ENCODE assay signal across 15 cellular contexts in the genomic region with DNA sequence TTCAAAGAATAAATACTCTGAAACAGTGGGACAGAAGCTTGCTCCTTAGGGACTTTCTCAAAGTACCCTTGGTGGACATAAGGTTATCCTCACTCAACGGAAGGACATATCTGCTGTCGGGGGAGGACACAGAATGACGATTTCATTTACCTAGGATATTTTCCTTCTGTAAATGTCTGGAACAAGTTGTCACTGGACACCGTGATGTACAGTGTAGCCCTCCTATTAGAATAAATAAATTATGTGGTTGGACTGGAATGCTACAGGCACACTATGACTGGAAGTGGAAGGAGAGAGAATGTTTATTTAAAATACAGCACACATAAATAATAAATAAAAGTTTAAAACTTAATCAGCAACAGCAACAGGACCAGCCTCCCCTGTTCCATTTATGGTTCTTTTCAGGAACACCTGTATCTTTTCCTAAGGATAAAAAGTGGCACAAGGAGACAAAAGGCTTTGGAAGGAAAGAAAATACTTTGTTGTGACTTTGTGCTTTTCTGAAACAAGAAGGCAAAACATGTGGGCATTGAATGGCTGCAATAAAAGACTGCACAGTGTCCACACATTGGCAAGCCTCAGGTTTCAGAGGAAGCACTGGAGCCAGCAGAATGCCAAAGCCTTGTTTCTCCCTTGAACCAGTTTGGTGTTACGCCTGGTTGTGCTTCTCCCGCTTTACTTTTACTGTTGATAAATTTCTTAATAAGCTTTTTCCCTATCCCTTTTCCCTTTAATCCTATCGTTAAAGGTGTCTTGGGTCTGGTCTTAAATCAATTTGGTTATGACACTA. TPM values are rescaled to one million over a fixed set of nuclear protein-coding genes. Genes with fewer than 3 reads are reported as not detected.
A peak's percentile ranks its signal among the peaks of the same experiment; 100 is the strongest.
DNase-seq lines count a peak whose midpoint lies in the region; ATAC-seq, FAIRE-seq and TF ChIP-seq lines count a peak whose summit lies in the region.
"Had no signal": no experiment of that assay in that cellular context is flagged by ENCODE, and none has a peak within 500 bp of the region (broad histone marks: within the 10 kb centered on the region; RNA-seq: fewer than 3 reads in every experiment).

No MANE protein-coding gene starts in this region.

- POLR2A ChIA-PET in A549 (lab: Yijun Ruan, JAX), result interaction anchor here (0.7 to 1.5 kb wide), 2 partner anchors 37 to 243 kb away, joined by 4 to 9 read pairs; partner anchors contain the start of genes DNM1L and FGD4
- POLR2A ChIA-PET in CD8-positive, alpha-beta memory T cell (lab: Charles Lee), result no interaction called here

- H3K9ac ChIP-seq in mammary epithelial cell (ENCODE audit: insufficient read depth, low read length), result no peak overlapping the region

- CTCF ChIA-PET in A549 (lab: Yijun Ruan, JAX), result interaction anchor here (0.7 to 3.4 kb wide), 7 partner anchors 12 to 235 kb away, joined by 3 to 25 read pairs (median 6); no protein-coding TSS in a partner anchor
- CTCF ChIA-PET in mammary epithelial cell (lab: Charles Lee; ENCODE audit: low non-redundant PET), result interaction anchor here (0.6 kb wide), 2 partner anchors 70 to 375 kb away, joined by 3 to 5 read pairs; no protein-coding TSS in a partner anchor
- CTCF ChIA-PET in CD8-positive, alpha-beta memory T cell (lab: Charles Lee), result no interaction called here

- TF ChIP-seq CTCF in A549 (IDR thresholded peaks at IDR 0.05) (no peak), mammary epithelial cell (conservative IDR thresholded peaks at IDR 0.05 in 1 of 2, IDR thresholded peaks at IDR 0.05 in 1 of 2; ENCODE audit: extremely low read depth in 1 of 2, insufficient read depth in 1 of 2, low read depth in 1 of 2, low read length in 2 of 2) (no peak)

- intact Hi-C loops in mammary epithelial cell (cut with micrococcal nuclease), result no loop called here

- H3K4me2 ChIP-seq in A549 (peak overlapping the region; percentile 66), mammary epithelial cell (ENCODE audit: insufficient read depth, low read depth, low read length) (no peak overlapping the region)

- H3K9me3 ChIP-seq in A549, result no peaks in the 10 kb centered on the region
- no peaks in the 10 kb centered on the region for H3K9me3 ChIP-seq in mammary epithelial cell (replicated peaks; ENCODE audit: insufficient read depth, low read length)
- H3K9me3 ChIP-seq in small intestine (ENCODE audit: control insufficient read depth, low read depth), result no peaks in the 10 kb centered on the region
- no peaks in the 10 kb centered on the region for H3K9me3 ChIP-seq in CD8-positive, alpha-beta memory T cell (ENCODE audit: low read length)

- no peak overlapping the region for H3K4me3 Mint-ChIP-seq in CD8-positive, alpha-beta memory T cell
- H3K4me3 Mint-ChIP-seq: activated naive CD8-positive, alpha-beta T cell treated with anti-CD3 and anti-CD28 coated beads, Interleukin-2, amount 50 U/mL, for 24 hours had no signal

- BruUV-seq in mammary epithelial cell (replicated peaks; lab: Mats Ljungman, UMichigan), result no TSS peak

- TF ChIP-seq POLR2A in A549 (IDR thresholded peaks at IDR 0.05; ENCODE audit: low read length), result no peak

- no peaks in the 10 kb centered on the region for H3K4me1 Mint-ChIP-seq in CD8-positive, alpha-beta memory T cell
- H3K4me1 Mint-ChIP-seq: activated naive CD8-positive, alpha-beta T cell treated with anti-CD3 and anti-CD28 coated beads, Interleukin-2, amount 50 U/mL, for 24 hours had no signal

- dilution Hi-C loops in mammary epithelial cell (cut with HindIII; ENCODE audit: low sequenced_read_pairs), result loop anchor here (5.0 kb wide), 1 partner anchor 54 kb away; no protein-coding TSS in a partner anchor

- no peak overlapping the region; the same call in 2 of the 3 replicates for H3K4me3 ChIP-seq in A549
- no peak overlapping the region for H3K4me3 ChIP-seq in mammary epithelial cell (replicated peaks in 1 of 3; ENCODE audit: insufficient read depth in 1 of 3, low read depth in 2 of 3, low read length in 3 of 3)
- H3K4me3 ChIP-seq in small intestine (ENCODE audit: low read depth in 1 of 2, low read length in 2 of 2), result no peak overlapping the region
- no peak overlapping the region for H3K4me3 ChIP-seq in CD8-positive, alpha-beta memory T cell (ENCODE audit: low read length)

- ATAC-seq in A549, result peak in 1 of 2 experiments; percentile 48; a peak in 3 of 6 replicates
- ATAC-seq: activated naive CD8-positive, alpha-beta T cell treated with anti-CD3 and anti-CD28 coated beads, Interleukin-2, amount 50 U/mL, for 24 hours had no signal

- no peak overlapping the region for H3K27ac Mint-ChIP-seq in CD8-positive, alpha-beta memory T cell
- H3K27ac Mint-ChIP-seq: activated naive CD8-positive, alpha-beta T cell treated with anti-CD3 and anti-CD28 coated beads, Interleukin-2, amount 50 U/mL, for 24 hours had no signal

- H3K79me2 ChIP-seq in mammary epithelial cell (ENCODE audit: insufficient read depth, low read length), result peaks cover 90% of the 10 kb centered on the region

- no peak for TF ChIP-seq RAD21 in A549 (conservative IDR thresholded peaks at IDR 0.05 in 1 of 2, IDR thresholded peaks at IDR 0.05 in 1 of 2)

- peak in 1 of 2 experiments; percentile 40 for DNase-seq in A549 (ENCODE audit: low read depth in 1 of 2, low spot score in 1 of 2)
- DNase-seq in HCEC 1CT, result peak; percentile 39
- DNase-seq in mammary epithelial cell, result no peak
- DNase-seq in medulla oblongata (ENCODE audit: extremely low spot score), result peak; percentile 25
- DNase-seq in effector CD4-positive, alpha-beta T cell, result no peak
- DNase-seq in small intestine, result no peak
- DNase-seq in ureter (ENCODE audit: low spot score), result no peak
- no peak for DNase-seq in CD8-positive, alpha-beta memory T cell
- DNase-seq: activated CD4-positive, alpha-beta T cell treated with anti-CD3 and anti-CD28 coated beads, Interleukin-2, amount 50 U/mL, for 1 hour; activated naive CD8-positive, alpha-beta T cell treated with anti-CD3 and anti-CD28 coated beads, Interleukin-2, amount 50 U/mL, for 24 hours; activated T-cell treated with anti-CD3 and anti-CD28 coated beads, Interleukin-2, amount 50 U/mL, for 48 hours; erythroblast; head of caudate nucleus; T-helper 9 cell had no signal

- no peaks in the 10 kb centered on the region for H3K9me3 Mint-ChIP-seq in CD8-positive, alpha-beta memory T cell
- H3K9me3 Mint-ChIP-seq: activated naive CD8-positive, alpha-beta T cell treated with anti-CD3 and anti-CD28 coated beads, Interleukin-2, amount 50 U/mL, for 24 hours had no signal

- peaks cover 2% of the 10 kb centered on the region for H4K20me1 ChIP-seq in mammary epithelial cell (ENCODE audit: insufficient read depth, low read length)

- H3K36me3 ChIP-seq in mammary epithelial cell (ENCODE audit: insufficient read depth, low read length) (peaks cover 2% of the 10 kb centered on the region), small intestine (ENCODE audit: control insufficient read depth in 2 of 2, insufficient read depth in 2 of 2, low read length in 2 of 2) (no peaks in the 10 kb centered on the region)
- no peaks in the 10 kb centered on the region for H3K36me3 ChIP-seq in CD8-positive, alpha-beta memory T cell (ENCODE audit: insufficient read depth, low read length)

- no peak for TF ChIP-seq EP300 in A549 (IDR thresholded peaks at IDR 0.05)

- H3K4me1 ChIP-seq in A549 (peaks cover 31% of the 10 kb centered on the region), mammary epithelial cell (ENCODE audit: insufficient read depth, low read length) (peaks cover 48% of the 10 kb centered on the region), small intestine (ENCODE audit: control insufficient read depth in 2 of 2, insufficient read depth in 1 of 2, low read depth in 1 of 2, low read length in 1 of 2) (no peaks in the 10 kb centered on the region)
- no peaks in the 10 kb centered on the region for H3K4me1 ChIP-seq in CD8-positive, alpha-beta memory T cell (ENCODE audit: insufficient read depth, low read length)

- no peaks in the 10 kb centered on the region for H3K36me3 Mint-ChIP-seq in CD8-positive, alpha-beta memory T cell

- WGBS in A549 (ENCODE audit: missing lambda C conversion rate), result 50% methylated on average over 7 of the region's 7 CpGs
- WGBS in mammary epithelial cell (ENCODE audit: low coverage, missing lambda C conversion rate), result 96% methylated on average over 7 of the region's 7 CpGs
- WGBS in small intestine, 3 donors, result 77 to 81% (median 78%) methylated on average over 7 of the region's 7 CpGs

- H3K27ac ChIP-seq in A549, result peak overlapping the region; percentile 70 to 82
- peak overlapping the region; percentile 36 for H3K27ac ChIP-seq in mammary epithelial cell (ENCODE audit: insufficient read depth, low read depth, low read length)
- H3K27ac ChIP-seq in small intestine (ENCODE audit: low read depth in 1 of 2, low read length in 1 of 2), result no peak overlapping the region
- no peak overlapping the region for H3K27ac ChIP-seq in CD8-positive, alpha-beta memory T cell (ENCODE audit: low read depth, low read length)

- no peak overlapping the region for H2AFZ ChIP-seq in mammary epithelial cell (ENCODE audit: low read depth, low read length)

- FAIRE-seq in A549 (lab: Jason Lieb, UNC) (no peak), small intestine (lab: Jason Lieb, UNC) (no peak)
- FAIRE-seq: GM18507 had no signal

- H3K27me3 Mint-ChIP-seq in CD8-positive, alpha-beta memory T cell, result peaks cover 2 to 14% of the 10 kb centered on the region in 2 donors

- in situ Hi-C loops in mammary epithelial cell (cut with MboI; ENCODE audit: low sequenced_read_pairs in 2 of 2), result no loop called here

- H3K27me3 ChIP-seq in mammary epithelial cell (ENCODE audit: insufficient read depth, low read length) (no peaks in the 10 kb centered on the region), small intestine (ENCODE audit: control insufficient read depth in 2 of 2, insufficient read depth in 2 of 2, low read length in 2 of 2) (no peaks in the 10 kb centered on the region)
- no peaks in the 10 kb centered on the region for H3K27me3 ChIP-seq in CD8-positive, alpha-beta memory T cell (ENCODE audit: insufficient read depth, low read length, poor library complexity, severe bottlenecking)

TF ChIP-seq in A549, 52 proteins besides CTCF, POLR2A, EP300 and RAD21 (continues in another document):
- TF ChIP-seq JUNB (IDR thresholded peaks at IDR 0.05) (no peak), MAFK (IDR thresholded peaks at IDR 0.05; ENCODE audit: partially characterized antibody) (no peak)

RNA-seq across cellular contexts. Expression of gene FGD4, which starts 36.8 kb away (rescaled TPM):
- polyA plus RNA-seq in A549 (2011; rRNA removed) (5.6 and 6.0 TPM in 2 replicates), A549 (2017; fragmentation: RNase III; extraction: RNeasy Plus Mini Kit Qiagen cat#74134 plus additional on column Dnase treatment) (1.7 to 2.2 TPM (median 2.0 TPM) in 3 replicates), mammary epithelial cell (11.1 TPM), small intestine (10 to 100 TPM in 2 of 3 donors, 1 to 10 TPM in 1; 8.2 to 15.2 (median 13.2) TPM)
- 0.62 and 0.91 TPM in 2 replicates for polyA plus RNA-seq in A549 (2012; cell fraction: cytosol; rRNA removed)
- polyA plus RNA-seq in A549 (2012; cell fraction: nucleus; rRNA removed), result 1.0 and 1.4 TPM in 2 replicates
- polyA minus RNA-seq in A549 (2011; rRNA and poly(A)+ RNA removed), result 14.3 and 19.3 TPM in 2 replicates
- total RNA-seq in mammary epithelial cell (10 to 100 TPM; 20.8 to 35.3 TPM), ureter (26.3 TPM)
- 62.7 TPM for polyA minus RNA-seq in mammary epithelial cell
- 1 to 10 TPM in 1 of 2 experiments, under 1 TPM in 1; 0.64 to 1.4 TPM for total RNA-seq in CD8-positive, alpha-beta memory T cell
- polyA plus RNA-seq in CD8-positive, alpha-beta memory T cell, result 1.4 TPM

Comparison
In these comparisons a context has a peak if more than half of its experiments do, and no peak if none do; other contexts are left out.
1. DNase-seq: peak in HCEC 1CT (single experiment) and medulla oblongata (single experiment); none in mammary epithelial cell (single experiment), effector CD4-positive, alpha-beta T cell (single experiment), small intestine (single experiment), ureter (single experiment) and CD8-positive, alpha-beta memory T cell (0 of 5).
2. H3K27ac ChIP-seq: peak in A549 (2 of 2) and mammary epithelial cell (single experiment); none in small intestine (0 of 2) and CD8-positive, alpha-beta memory T cell (single experiment).